ENCODE assay signal across 10 cellular contexts in genomic region chr3:142725352-142725739, GRCh38. TPM values are rescaled to one million over a fixed set of nuclear protein-coding genes. Genes with fewer than 3 reads are reported as not detected.
A peak's percentile ranks its signal among the peaks of the same experiment; 100 is the strongest.
DNase-seq lines count a peak whose midpoint lies in the region; ATAC-seq and TF ChIP-seq lines count a peak whose summit lies in the region.
"Had no signal": no experiment of that assay in that cellular context is flagged by ENCODE, and none has a peak within 500 bp of the region (broad histone marks: within the 10 kb centered on the region; RNA-seq: fewer than 3 reads in every experiment).

No MANE protein-coding gene starts in this region.

- H3K4me1 Mint-ChIP-seq in IgD-negative memory B cell = peaks cover 2 to 4% (median 4%) of the 10 kb centered on the region in 3 donors
- H3K4me1 Mint-ChIP-seq in natural killer cell treated with Interleukin-12 subunit alpha and Interleukin-12 subunit beta and Interleukin-15 and Interleukin-18, amount 100 ng/mL, for 72 hours (ENCODE audit: low read depth in 2 of 2) = no peaks in the 10 kb centered on the region

- no peak for ATAC-seq in natural killer cell treated with Interleukin-12 subunit alpha and Interleukin-12 subunit beta and Interleukin-15 and Interleukin-18, amount 100 ng/mL, for 72 hours
- ATAC-seq in HG03469 (IDR thresholded peaks at IDR 0.05; ENCODE audit: unreplicated experiment) (no peak), HG03196 (IDR thresholded peaks at IDR 0.05; ENCODE audit: unreplicated experiment) (no peak)

- H3K9me3 Mint-ChIP-seq in IgD-negative memory B cell = peaks cover 0 to 6% (median 2%) of the 10 kb centered on the region in 3 donors
- H3K9me3 Mint-ChIP-seq in natural killer cell treated with Interleukin-12 subunit alpha and Interleukin-12 subunit beta and Interleukin-15 and Interleukin-18, amount 100 ng/mL, for 72 hours = peaks cover 2% of the 10 kb centered on the region

- H3K4me3 Mint-ChIP-seq in IgD-negative memory B cell = peak overlapping the region; percentile 80 to 87 (median 84)
- peak overlapping the region; percentile 84 for H3K4me3 Mint-ChIP-seq in natural killer cell treated with Interleukin-12 subunit alpha and Interleukin-12 subunit beta and Interleukin-15 and Interleukin-18, amount 100 ng/mL, for 72 hours

- H3K4me3 ChIP-seq in AG09309 (ENCODE audit: control insufficient read depth, low read depth, low read length) (peak overlapping the region; percentile 99), dorsolateral prefrontal cortex (peak overlapping the region; percentile 59 to 96 (median 83))

- intact Hi-C loops in dorsolateral prefrontal cortex (cut with DNase I) = no loop called here

- peaks cover 14% of the 10 kb centered on the region for H3K27me3 Mint-ChIP-seq in IgD-negative memory B cell
- peaks cover 38 to 39% of the 10 kb centered on the region in 2 donors for H3K27me3 Mint-ChIP-seq in natural killer cell treated with Interleukin-12 subunit alpha and Interleukin-12 subunit beta and Interleukin-15 and Interleukin-18, amount 100 ng/mL, for 72 hours

- H3K27ac Mint-ChIP-seq in IgD-negative memory B cell = no peak overlapping the region
- no peak overlapping the region for H3K27ac Mint-ChIP-seq in natural killer cell treated with Interleukin-12 subunit alpha and Interleukin-12 subunit beta and Interleukin-15 and Interleukin-18, amount 100 ng/mL, for 72 hours

- DNase-seq in AG09309 (ENCODE audit: low read depth) (no peak), dorsolateral prefrontal cortex (no peak), NCI-H1417 (lab: John Stamatoyannopoulos, UW) (no peak), midbrain (lab: John Stamatoyannopoulos, UW) (no peak)
- no peak for DNase-seq in natural killer cell treated with Interleukin-12 subunit alpha and Interleukin-12 subunit beta and Interleukin-15 and Interleukin-18, amount 100 ng/mL, for 72 hours (ENCODE audit: low spot score)
- DNase-seq: GDM1; stimulated activated CD8-positive, alpha-beta memory T cell treated with anti-CD3 and anti-CD28 coated beads, Interleukin-4, amount 100 ng/mL, for 48 hours had no signal

- no peaks in the 10 kb centered on the region for H3K27me3 ChIP-seq in dorsolateral prefrontal cortex

- no peaks in the 10 kb centered on the region for H3K36me3 Mint-ChIP-seq in IgD-negative memory B cell
- H3K36me3 Mint-ChIP-seq in natural killer cell treated with Interleukin-12 subunit alpha and Interleukin-12 subunit beta and Interleukin-15 and Interleukin-18, amount 100 ng/mL, for 72 hours = peaks cover 5% of the 10 kb centered on the region

- peak overlapping the region in 5 of 59 donors; percentile 56 to 94 (median 89) for H3K27ac ChIP-seq in dorsolateral prefrontal cortex

- TF ChIP-seq CTCF in AG09309 (IDR thresholded peaks at IDR 0.05; ENCODE audit: control insufficient read depth, insufficient read depth, low read depth, low read length, missing control alignments) (no peak), dorsolateral prefrontal cortex (IDR thresholded peaks at IDR 0.05 in 54 of 56, conservative IDR thresholded peaks at IDR 0.05 in 2 of 56; ENCODE audit: low read depth in 1 of 56, partially characterized antibody in 56 of 56) (no peak)

RNA-seq across cellular contexts. Expression of gene TRPC1, which starts 1.5 kb away (rescaled TPM):
- 0.45 TPM for polyA plus RNA-seq in IgD-negative memory B cell
- 10 to 100 TPM; 23.1 to 52.5 (median 33.1) TPM for total RNA-seq in dorsolateral prefrontal cortex
- 1 to 10 TPM in 1 of 2 donors, under 1 TPM in 1; 0.29 to 1.8 TPM for total RNA-seq in natural killer cell treated with Interleukin-12 subunit alpha and Interleukin-12 subunit beta and Interleukin-15 and Interleukin-18, amount 100 ng/mL, for 72 hours

Comparison
In these comparisons a context has a peak if more than half of its experiments do, and no peak if none do; other contexts are left out.
1. RNA of gene TRPC1, which starts 1.5 kb away (total RNA-seq): 23.1 to 52.5 TPM in dorsolateral prefrontal cortex; 0.29 to 1.8 TPM in natural killer cell treated with Interleukin-12 subunit alpha and Interleukin-12 subunit beta and Interleukin-15 and Interleukin-18, amount 100 ng/mL, for 72 hours; every median in the first group is over 4 times any median in the second.